ENCODE assay signal across 2 cellular contexts in the genomic region with DNA sequence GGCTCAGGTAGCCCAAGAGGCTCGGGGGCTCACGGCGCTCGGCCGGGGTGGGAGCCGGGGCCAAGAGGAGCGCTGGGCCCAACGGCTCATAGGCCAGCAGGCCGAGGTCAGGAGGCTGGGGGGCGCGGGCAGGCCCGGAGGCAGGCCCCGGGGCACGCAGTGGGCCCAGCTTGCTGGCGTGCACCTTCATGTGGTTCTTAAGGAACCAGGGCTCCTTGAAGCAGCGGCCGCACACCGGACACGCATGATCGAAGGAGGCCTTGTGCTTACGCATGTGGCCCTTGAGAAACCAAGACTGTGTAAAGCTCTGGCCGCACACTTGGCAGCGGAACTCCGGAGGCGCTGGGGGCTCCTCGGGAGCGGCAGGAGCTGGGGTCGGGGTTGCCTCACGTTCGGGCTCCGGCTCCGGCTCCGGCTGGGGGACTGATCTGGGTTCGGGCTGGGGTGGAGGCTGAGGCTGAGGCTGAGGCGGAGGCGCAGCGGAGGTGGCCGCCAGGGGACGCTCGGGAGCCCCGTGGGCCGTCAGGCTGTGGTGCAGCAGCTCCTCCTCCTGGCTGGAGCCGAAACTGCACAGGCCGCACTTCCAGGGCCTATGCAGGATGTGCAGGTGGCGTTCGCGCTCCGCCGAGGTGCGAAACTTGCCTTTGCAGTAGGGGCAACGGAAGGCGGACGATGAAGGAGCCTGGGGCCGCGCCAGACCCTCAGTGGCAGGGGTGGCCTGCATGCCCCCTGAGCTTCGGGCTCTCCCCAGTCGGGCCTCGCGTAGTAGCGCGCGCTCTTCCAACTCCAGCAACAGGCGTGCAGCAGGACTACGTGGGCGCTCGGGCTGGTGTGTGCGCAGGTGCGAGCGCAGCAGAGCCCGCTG.
TF ChIP-seq lines count a peak whose summit lies in the region.

No MANE protein-coding gene starts in this region.

TF ChIP-seq in HCT116, 20 proteins besides CTCF, POLR2A, EP300 and RAD21:
- TF ChIP-seq CBX3 (IDR thresholded peaks at IDR 0.05; ENCODE audit: low read depth) = 0 out of 2 replicates have a peak, but pooled peaks have one; percentile 43
- TF ChIP-seq SRF (IDR thresholded peaks at IDR 0.05; ENCODE audit: low read depth) = no peak
- TF ChIP-seq ZFX (IDR thresholded peaks at IDR 0.05) = no peak; the same call in 1 of the 2 replicates
- TF ChIP-seq POLR2AphosphoS5 (IDR thresholded peaks at IDR 0.05; ENCODE audit: low read depth, low read length) = 0 out of 2 replicates have a peak, but pooled peaks have one; percentile 18
- TF ChIP-seq EGR1 (IDR thresholded peaks at IDR 0.05; ENCODE audit: low read depth) = no peak
- TF ChIP-seq FOSL1 (IDR thresholded peaks at IDR 0.05; ENCODE audit: low read depth) = no peak
- TF ChIP-seq, protein P1, sequence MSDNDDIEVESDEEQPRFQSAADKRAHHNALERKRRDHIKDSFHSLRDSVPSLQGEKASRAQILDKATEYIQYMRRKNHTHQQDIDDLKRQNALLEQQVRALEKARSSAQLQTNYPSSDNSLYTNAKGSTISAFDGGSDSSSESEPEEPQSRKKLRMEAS (IDR thresholded peaks at IDR 0.05) = peak; percentile 36; the same call in 1 of the 2 replicates
- TF ChIP-seq SIN3A (IDR thresholded peaks at IDR 0.05; ENCODE audit: low read depth) = no peak
- peak; percentile 44 for TF ChIP-seq YY1 (IDR thresholded peaks at IDR 0.05; ENCODE audit: extremely low read depth, insufficient replicate concordance, low read depth, low read length)
- TF ChIP-seq ZNF274 (IDR thresholded peaks at IDR 0.05; ENCODE audit: low read depth, low read length) = no peak
- no peak for TF ChIP-seq CEBPB (IDR thresholded peaks at IDR 0.05; ENCODE audit: low read depth)

TF ChIP-seq in HepG2, 621 proteins besides CTCF, POLR2A, EP300 and RAD21 (continues in another document):
- no peak for TF ChIP-seq MED13 (CRISPR knock-in tag; IDR thresholded peaks at IDR 0.05)
- TF ChIP-seq SUZ12 (IDR thresholded peaks at IDR 0.05; ENCODE audit: low read depth, low read length) = no peak
- no peak for TF ChIP-seq ZNF24 (IDR thresholded peaks at IDR 0.05)
- TF ChIP-seq, protein P2, sequence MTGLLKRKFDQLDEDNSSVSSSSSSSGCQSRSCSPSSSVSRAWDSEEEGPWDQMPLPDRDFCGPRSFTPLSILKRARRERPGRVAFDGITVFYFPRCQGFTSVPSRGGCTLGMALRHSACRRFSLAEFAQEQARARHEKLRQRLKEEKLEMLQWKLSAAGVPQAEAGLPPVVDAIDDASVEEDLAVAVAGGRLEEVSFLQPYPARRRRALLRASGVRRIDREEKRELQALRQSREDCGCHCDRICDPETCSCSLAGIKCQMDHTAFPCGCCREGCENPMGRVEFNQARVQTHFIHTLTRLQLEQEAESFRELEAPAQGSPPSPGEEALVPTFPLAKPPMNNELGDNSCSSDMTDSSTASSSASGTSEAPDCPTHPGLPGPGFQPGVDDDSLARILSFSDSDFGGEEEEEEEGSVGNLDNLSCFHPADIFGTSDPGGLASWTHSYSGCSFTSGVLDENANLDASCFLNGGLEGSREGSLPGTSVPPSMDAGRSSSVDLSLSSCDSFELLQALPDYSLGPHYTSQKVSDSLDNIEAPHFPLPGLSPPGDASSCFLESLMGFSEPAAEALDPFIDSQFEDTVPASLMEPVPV (CRISPR knock-in tag; IDR thresholded peaks at IDR 0.05) = peak; percentile 91
- TF ChIP-seq, protein P3, sequence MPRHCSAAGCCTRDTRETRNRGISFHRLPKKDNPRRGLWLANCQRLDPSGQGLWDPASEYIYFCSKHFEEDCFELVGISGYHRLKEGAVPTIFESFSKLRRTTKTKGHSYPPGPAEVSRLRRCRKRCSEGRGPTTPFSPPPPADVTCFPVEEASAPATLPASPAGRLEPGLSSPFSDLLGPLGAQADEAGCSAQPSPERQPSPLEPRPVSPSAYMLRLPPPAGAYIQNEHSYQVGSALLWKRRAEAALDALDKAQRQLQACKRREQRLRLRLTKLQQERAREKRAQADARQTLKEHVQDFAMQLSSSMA (CRISPR knock-in tag; IDR thresholded peaks at IDR 0.05) = no peak
- TF ChIP-seq CHD4 (IDR thresholded peaks at IDR 0.05; ENCODE audit: borderline replicate concordance, low read length) = no peak
- TF ChIP-seq, protein P4, sequence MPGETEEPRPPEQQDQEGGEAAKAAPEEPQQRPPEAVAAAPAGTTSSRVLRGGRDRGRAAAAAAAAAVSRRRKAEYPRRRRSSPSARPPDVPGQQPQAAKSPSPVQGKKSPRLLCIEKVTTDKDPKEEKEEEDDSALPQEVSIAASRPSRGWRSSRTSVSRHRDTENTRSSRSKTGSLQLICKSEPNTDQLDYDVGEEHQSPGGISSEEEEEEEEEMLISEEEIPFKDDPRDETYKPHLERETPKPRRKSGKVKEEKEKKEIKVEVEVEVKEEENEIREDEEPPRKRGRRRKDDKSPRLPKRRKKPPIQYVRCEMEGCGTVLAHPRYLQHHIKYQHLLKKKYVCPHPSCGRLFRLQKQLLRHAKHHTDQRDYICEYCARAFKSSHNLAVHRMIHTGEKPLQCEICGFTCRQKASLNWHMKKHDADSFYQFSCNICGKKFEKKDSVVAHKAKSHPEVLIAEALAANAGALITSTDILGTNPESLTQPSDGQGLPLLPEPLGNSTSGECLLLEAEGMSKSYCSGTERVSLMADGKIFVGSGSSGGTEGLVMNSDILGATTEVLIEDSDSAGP (CRISPR knock-in tag; IDR thresholded peaks at IDR 0.05; ENCODE audit: borderline replicate concordance) = peak; percentile 95
- TF ChIP-seq ZNF550 (CRISPR knock-in tag; IDR thresholded peaks at IDR 0.05; ENCODE audit: borderline replicate concordance) = peak; percentile 90; the same call in 1 of the 2 replicates
- TF ChIP-seq SCMH1 (CRISPR knock-in tag; IDR thresholded peaks at IDR 0.05; ENCODE audit: borderline replicate concordance) = no peak
- no peak for TF ChIP-seq THYN1 (CRISPR knock-in tag; IDR thresholded peaks at IDR 0.05; ENCODE audit: borderline replicate concordance, low read depth)
- TF ChIP-seq MED8 (CRISPR knock-in tag; IDR thresholded peaks at IDR 0.05; ENCODE audit: insufficient replicate concordance) = no peak
- TF ChIP-seq, protein P5, sequence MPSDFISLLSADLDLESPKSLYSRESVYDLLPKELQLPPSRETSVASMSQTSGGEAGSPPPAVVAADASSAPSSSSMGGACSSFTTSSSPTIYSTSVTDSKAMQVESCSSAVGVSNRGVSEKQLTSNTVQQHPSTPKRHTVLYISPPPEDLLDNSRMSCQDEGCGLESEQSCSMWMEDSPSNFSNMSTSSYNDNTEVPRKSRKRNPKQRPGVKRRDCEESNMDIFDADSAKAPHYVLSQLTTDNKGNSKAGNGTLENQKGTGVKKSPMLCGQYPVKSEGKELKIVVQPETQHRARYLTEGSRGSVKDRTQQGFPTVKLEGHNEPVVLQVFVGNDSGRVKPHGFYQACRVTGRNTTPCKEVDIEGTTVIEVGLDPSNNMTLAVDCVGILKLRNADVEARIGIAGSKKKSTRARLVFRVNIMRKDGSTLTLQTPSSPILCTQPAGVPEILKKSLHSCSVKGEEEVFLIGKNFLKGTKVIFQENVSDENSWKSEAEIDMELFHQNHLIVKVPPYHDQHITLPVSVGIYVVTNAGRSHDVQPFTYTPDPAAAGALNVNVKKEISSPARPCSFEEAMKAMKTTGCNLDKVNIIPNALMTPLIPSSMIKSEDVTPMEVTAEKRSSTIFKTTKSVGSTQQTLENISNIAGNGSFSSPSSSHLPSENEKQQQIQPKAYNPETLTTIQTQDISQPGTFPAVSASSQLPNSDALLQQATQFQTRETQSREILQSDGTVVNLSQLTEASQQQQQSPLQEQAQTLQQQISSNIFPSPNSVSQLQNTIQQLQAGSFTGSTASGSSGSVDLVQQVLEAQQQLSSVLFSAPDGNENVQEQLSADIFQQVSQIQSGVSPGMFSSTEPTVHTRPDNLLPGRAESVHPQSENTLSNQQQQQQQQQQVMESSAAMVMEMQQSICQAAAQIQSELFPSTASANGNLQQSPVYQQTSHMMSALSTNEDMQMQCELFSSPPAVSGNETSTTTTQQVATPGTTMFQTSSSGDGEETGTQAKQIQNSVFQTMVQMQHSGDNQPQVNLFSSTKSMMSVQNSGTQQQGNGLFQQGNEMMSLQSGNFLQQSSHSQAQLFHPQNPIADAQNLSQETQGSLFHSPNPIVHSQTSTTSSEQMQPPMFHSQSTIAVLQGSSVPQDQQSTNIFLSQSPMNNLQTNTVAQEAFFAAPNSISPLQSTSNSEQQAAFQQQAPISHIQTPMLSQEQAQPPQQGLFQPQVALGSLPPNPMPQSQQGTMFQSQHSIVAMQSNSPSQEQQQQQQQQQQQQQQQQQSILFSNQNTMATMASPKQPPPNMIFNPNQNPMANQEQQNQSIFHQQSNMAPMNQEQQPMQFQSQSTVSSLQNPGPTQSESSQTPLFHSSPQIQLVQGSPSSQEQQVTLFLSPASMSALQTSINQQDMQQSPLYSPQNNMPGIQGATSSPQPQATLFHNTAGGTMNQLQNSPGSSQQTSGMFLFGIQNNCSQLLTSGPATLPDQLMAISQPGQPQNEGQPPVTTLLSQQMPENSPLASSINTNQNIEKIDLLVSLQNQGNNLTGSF (CRISPR knock-in tag; IDR thresholded peaks at IDR 0.05) = no peak
- TF ChIP-seq FOXC1 (CRISPR knock-in tag; IDR thresholded peaks at IDR 0.05; ENCODE audit: borderline replicate concordance) = peak; percentile 94
- 0 out of 2 replicates have a peak, but pooled peaks have one; percentile 40 for TF ChIP-seq ZNF724P (CRISPR knock-in tag; IDR thresholded peaks at IDR 0.05; ENCODE audit: borderline replicate concordance)
- TF ChIP-seq, protein P6, sequence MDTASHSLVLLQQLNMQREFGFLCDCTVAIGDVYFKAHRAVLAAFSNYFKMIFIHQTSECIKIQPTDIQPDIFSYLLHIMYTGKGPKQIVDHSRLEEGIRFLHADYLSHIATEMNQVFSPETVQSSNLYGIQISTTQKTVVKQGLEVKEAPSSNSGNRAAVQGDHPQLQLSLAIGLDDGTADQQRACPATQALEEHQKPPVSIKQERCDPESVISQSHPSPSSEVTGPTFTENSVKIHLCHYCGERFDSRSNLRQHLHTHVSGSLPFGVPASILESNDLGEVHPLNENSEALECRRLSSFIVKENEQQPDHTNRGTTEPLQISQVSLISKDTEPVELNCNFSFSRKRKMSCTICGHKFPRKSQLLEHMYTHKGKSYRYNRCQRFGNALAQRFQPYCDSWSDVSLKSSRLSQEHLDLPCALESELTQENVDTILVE (CRISPR knock-in tag; IDR thresholded peaks at IDR 0.05) = peak; percentile 88; the same call in 1 of the 2 replicates
- no peak; the same call in 1 of the 2 replicates for TF ChIP-seq HMG20A (CRISPR knock-in tag; IDR thresholded peaks at IDR 0.05; ENCODE audit: borderline replicate concordance)
- no peak for TF ChIP-seq YEATS4 (CRISPR knock-in tag; IDR thresholded peaks at IDR 0.05; ENCODE audit: borderline replicate concordance)
- TF ChIP-seq, protein P1 (IDR thresholded peaks at IDR 0.05) = peak; percentile 85
- no peak for TF ChIP-seq ZBTB3 (CRISPR knock-in tag; IDR thresholded peaks at IDR 0.05; ENCODE audit: borderline replicate concordance, low read depth)
- TF ChIP-seq ZNF619 (CRISPR knock-in tag; IDR thresholded peaks at IDR 0.05) = peak; percentile 69; the same call in 1 of the 2 replicates
- TF ChIP-seq ZFP90 (CRISPR knock-in tag; IDR thresholded peaks at IDR 0.05; ENCODE audit: borderline replicate concordance) = no peak; the same call in 1 of the 2 replicates
- TF ChIP-seq HNRNPK (IDR thresholded peaks at IDR 0.05; ENCODE audit: low read depth, low read length, poor library complexity, severe bottlenecking) = peak; percentile 80
- peak; percentile 94; the same call in 1 of the 2 replicates for TF ChIP-seq ZNF598 (CRISPR knock-in tag; IDR thresholded peaks at IDR 0.05; ENCODE audit: borderline replicate concordance)
- TF ChIP-seq SAP130 (CRISPR knock-in tag; IDR thresholded peaks at IDR 0.05; ENCODE audit: low read depth) = peak; percentile 74
- TF ChIP-seq ZBTB42 (CRISPR knock-in tag; IDR thresholded peaks at IDR 0.05) = no peak
- TF ChIP-seq PITX1 (CRISPR knock-in tag; IDR thresholded peaks at IDR 0.05) = no peak; the same call in none of the 2 replicates
- no peak for TF ChIP-seq PTBP1 (IDR thresholded peaks at IDR 0.05; ENCODE audit: low read depth, low read length, poor library complexity, severe bottlenecking)
- TF ChIP-seq HES4 (CRISPR knock-in tag; IDR thresholded peaks at IDR 0.05; ENCODE audit: borderline replicate concordance) = no peak; the same call in 1 of the 2 replicates
- TF ChIP-seq TCF12 (IDR thresholded peaks at IDR 0.05) = no peak
- no peak for TF ChIP-seq TCF12 (CRISPR knock-in tag; IDR thresholded peaks at IDR 0.05)
- no peak for TF ChIP-seq NFE2 (CRISPR knock-in tag; IDR thresholded peaks at IDR 0.05)
- TF ChIP-seq RBM22 (optimal IDR thresholded peaks at IDR 0.05; ENCODE audit: low read length) = peak; percentile 93
- peak; percentile 28; the same call in 1 of the 2 replicates for TF ChIP-seq MAFF (IDR thresholded peaks at IDR 0.05; ENCODE audit: low read depth, low read length)
- peak; percentile 77; the same call in 1 of the 2 replicates for TF ChIP-seq ZNF737 (CRISPR knock-in tag; IDR thresholded peaks at IDR 0.05; ENCODE audit: borderline replicate concordance)
- 0 out of 2 replicates have a peak, but pooled peaks have one; percentile 26 for TF ChIP-seq ZKSCAN5 (CRISPR knock-in tag; IDR thresholded peaks at IDR 0.05)
- TF ChIP-seq, protein P7, sequence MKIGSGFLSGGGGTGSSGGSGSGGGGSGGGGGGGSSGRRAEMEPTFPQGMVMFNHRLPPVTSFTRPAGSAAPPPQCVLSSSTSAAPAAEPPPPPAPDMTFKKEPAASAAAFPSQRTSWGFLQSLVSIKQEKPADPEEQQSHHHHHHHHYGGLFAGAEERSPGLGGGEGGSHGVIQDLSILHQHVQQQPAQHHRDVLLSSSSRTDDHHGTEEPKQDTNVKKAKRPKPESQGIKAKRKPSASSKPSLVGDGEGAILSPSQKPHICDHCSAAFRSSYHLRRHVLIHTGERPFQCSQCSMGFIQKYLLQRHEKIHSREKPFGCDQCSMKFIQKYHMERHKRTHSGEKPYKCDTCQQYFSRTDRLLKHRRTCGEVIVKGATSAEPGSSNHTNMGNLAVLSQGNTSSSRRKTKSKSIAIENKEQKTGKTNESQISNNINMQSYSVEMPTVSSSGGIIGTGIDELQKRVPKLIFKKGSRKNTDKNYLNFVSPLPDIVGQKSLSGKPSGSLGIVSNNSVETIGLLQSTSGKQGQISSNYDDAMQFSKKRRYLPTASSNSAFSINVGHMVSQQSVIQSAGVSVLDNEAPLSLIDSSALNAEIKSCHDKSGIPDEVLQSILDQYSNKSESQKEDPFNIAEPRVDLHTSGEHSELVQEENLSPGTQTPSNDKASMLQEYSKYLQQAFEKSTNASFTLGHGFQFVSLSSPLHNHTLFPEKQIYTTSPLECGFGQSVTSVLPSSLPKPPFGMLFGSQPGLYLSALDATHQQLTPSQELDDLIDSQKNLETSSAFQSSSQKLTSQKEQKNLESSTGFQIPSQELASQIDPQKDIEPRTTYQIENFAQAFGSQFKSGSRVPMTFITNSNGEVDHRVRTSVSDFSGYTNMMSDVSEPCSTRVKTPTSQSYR (CRISPR knock-in tag; IDR thresholded peaks at IDR 0.05; ENCODE audit: borderline replicate concordance) = peak; percentile 75; the same call in 1 of the 2 replicates
- TF ChIP-seq, protein P8, sequence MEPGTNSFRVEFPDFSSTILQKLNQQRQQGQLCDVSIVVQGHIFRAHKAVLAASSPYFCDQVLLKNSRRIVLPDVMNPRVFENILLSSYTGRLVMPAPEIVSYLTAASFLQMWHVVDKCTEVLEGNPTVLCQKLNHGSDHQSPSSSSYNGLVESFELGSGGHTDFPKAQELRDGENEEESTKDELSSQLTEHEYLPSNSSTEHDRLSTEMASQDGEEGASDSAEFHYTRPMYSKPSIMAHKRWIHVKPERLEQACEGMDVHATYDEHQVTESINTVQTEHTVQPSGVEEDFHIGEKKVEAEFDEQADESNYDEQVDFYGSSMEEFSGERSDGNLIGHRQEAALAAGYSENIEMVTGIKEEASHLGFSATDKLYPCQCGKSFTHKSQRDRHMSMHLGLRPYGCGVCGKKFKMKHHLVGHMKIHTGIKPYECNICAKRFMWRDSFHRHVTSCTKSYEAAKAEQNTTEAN (CRISPR knock-in tag; conservative IDR thresholded peaks at IDR 0.05) = no peak
- peak; percentile 68; the same call in 1 of the 2 replicates for TF ChIP-seq MEIS2 (CRISPR knock-in tag; IDR thresholded peaks at IDR 0.05)
